13 cellular contexts compared by ENCODE assay signal in the genomic region with DNA sequence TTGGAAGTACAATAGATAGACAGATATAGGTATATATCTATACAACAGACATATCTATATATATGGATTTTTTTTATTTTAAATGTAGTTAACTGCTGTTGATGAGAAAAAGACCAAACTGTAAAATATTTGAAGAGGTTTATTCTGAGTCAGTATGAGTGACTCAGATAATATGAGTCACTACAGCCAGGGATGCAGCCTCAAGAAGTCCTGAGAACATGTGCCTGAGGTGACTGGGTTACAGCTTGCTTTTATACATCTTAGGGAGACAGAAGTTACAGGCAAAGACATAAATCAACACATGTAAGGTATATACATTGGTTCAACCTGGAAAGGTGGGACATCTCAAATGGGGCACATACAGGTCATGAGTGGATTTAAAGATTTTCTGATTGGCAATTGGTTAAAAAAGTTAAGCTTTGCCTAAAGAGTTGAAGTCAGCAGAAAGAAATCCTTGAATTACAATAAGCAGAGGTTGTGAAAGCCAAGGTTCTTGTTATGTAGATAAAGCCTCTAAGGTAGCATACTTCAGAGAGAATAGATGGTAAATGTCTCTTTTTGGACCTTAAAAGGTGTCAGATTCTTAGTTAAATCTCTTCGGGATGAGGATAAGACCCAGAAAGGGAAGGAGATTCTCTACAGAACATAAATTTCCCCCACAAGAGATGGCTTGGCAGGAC.
DNase-seq lines count a peak whose midpoint lies in the region; ATAC-seq and TF ChIP-seq lines count a peak whose summit lies in the region.
"Had no signal": no experiment of that assay in that cellular context is flagged by ENCODE, and none has a peak within 500 bp of the region (broad histone marks: within the 10 kb centered on the region; RNA-seq: fewer than 3 reads in every experiment).

No MANE protein-coding gene starts in this region.

- H3K4me3 Mint-ChIP-seq in activated CD8-positive, alpha-beta memory T cell treated with anti-CD3 and anti-CD28 coated beads, Interleukin-2, amount 10 ng/mL, durations not matched to agents 7 days and 5 days: no peak overlapping the region

- POLR2A ChIA-PET in BJ (lab: Charles Lee): no interaction called here

- H3K79me2 ChIP-seq in mammary epithelial cell (ENCODE audit: insufficient read depth, low read length): no peaks in the 10 kb centered on the region

- H3K4me1 ChIP-seq in mammary epithelial cell (ENCODE audit: insufficient read depth, low read length): peaks cover 5% of the 10 kb centered on the region

- H3K36me3 ChIP-seq in BJ (ENCODE audit: control insufficient read depth, insufficient read depth, low read length) (no peaks in the 10 kb centered on the region), mammary epithelial cell (ENCODE audit: insufficient read depth, low read length) (no peaks in the 10 kb centered on the region)

- TF ChIP-seq CTCF in BJ (IDR thresholded peaks at IDR 0.05; ENCODE audit: insufficient read depth, low read depth, low read length): no peak
- TF ChIP-seq CTCF in mammary epithelial cell (conservative IDR thresholded peaks at IDR 0.05 in 1 of 2, IDR thresholded peaks at IDR 0.05 in 1 of 2; ENCODE audit: extremely low read depth in 1 of 2, insufficient read depth in 1 of 2, low read depth in 1 of 2, low read length in 2 of 2): no peak

- no peak overlapping the region for H3K9ac ChIP-seq in mammary epithelial cell (ENCODE audit: insufficient read depth, low read length)

- no peak overlapping the region for H3K4me2 ChIP-seq in mammary epithelial cell (ENCODE audit: insufficient read depth, low read depth, low read length)
- H3K4me2 ChIP-seq: PC-9 had no signal

- no peaks in the 10 kb centered on the region for H3K4me1 Mint-ChIP-seq in activated CD8-positive, alpha-beta memory T cell treated with anti-CD3 and anti-CD28 coated beads, Interleukin-2, amount 10 ng/mL, durations not matched to agents 7 days and 5 days

- no peaks in the 10 kb centered on the region for H3K9me3 ChIP-seq in mammary epithelial cell (replicated peaks; ENCODE audit: insufficient read depth, low read length)

- WGBS in mammary epithelial cell (ENCODE audit: low coverage, missing lambda C conversion rate): 100% methylated on average over 1 of the region's 1 CpG

- DNase-seq in BJ (ENCODE audit: low read depth): peak; percentile 32
- DNase-seq in HS-5 (ENCODE audit: low read depth): peak; percentile 67
- peak; percentile 73 for DNase-seq in mammary epithelial cell
- DNase-seq in iPS-NIHi7 (ENCODE audit: extremely low spot score): peak; percentile 17
- DNase-seq in pons (ENCODE audit: low spot score): no peak
- DNase-seq in activated CD8-positive, alpha-beta memory T cell treated with anti-CD3 and anti-CD28 coated beads, Interleukin-2, amount 10 ng/mL, durations not matched to agents 7 days and 5 days: no peak
- DNase-seq in NCI-H1048 (lab: John Stamatoyannopoulos, UW): no peak
- DNase-seq in Ammon's horn (ENCODE audit: low spot score): no peak
- DNase-seq: activated CD4-positive, CD25-positive, alpha-beta regulatory T cell; activated naive CD4-positive, alpha-beta T cell treated with Interleukin-2 at 50 U/mL for 16 hours; DND-41; PC-9 had no signal

- BruUV-seq in mammary epithelial cell (replicated peaks; lab: Mats Ljungman, UMichigan): no TSS peak

- H3K27ac Mint-ChIP-seq in activated CD8-positive, alpha-beta memory T cell treated with anti-CD3 and anti-CD28 coated beads, Interleukin-2, amount 10 ng/mL, durations not matched to agents 7 days and 5 days: no peak overlapping the region

- dilution Hi-C loops in mammary epithelial cell (cut with HindIII; ENCODE audit: low sequenced_read_pairs): no loop called here

- intact Hi-C loops in mammary epithelial cell (cut with micrococcal nuclease): no loop called here

- H3K36me3 Mint-ChIP-seq in activated CD8-positive, alpha-beta memory T cell treated with anti-CD3 and anti-CD28 coated beads, Interleukin-2, amount 10 ng/mL, durations not matched to agents 7 days and 5 days: no peaks in the 10 kb centered on the region

- CTCF ChIA-PET in BJ (lab: Yijun Ruan, JAX) (no interaction called here), mammary epithelial cell (lab: Charles Lee; ENCODE audit: low non-redundant PET) (interaction anchor here (0.5 kb wide), 1 partner anchor 298 kb away, joined by 5 read pairs; no protein-coding TSS in a partner anchor)
- CTCF ChIA-PET in activated CD8-positive, alpha-beta memory T cell treated with anti-CD3 and anti-CD28 coated beads, Interleukin-2, amount 10 ng/mL, durations not matched to agents 7 days and 5 days (lab: Charles Lee): no interaction called here

- no peaks in the 10 kb centered on the region for H3K9me3 Mint-ChIP-seq in activated CD8-positive, alpha-beta memory T cell treated with anti-CD3 and anti-CD28 coated beads, Interleukin-2, amount 10 ng/mL, durations not matched to agents 7 days and 5 days (ENCODE audit: low read depth)

- H3K4me3 ChIP-seq in BJ (ENCODE audit: low read depth, low read length) (no peak overlapping the region), mammary epithelial cell (replicated peaks in 1 of 3; ENCODE audit: insufficient read depth in 1 of 3, low read depth in 2 of 3, low read length in 3 of 3) (no peak overlapping the region)
- H3K4me3 ChIP-seq: PC-9 had no signal

- H3K27me3 Mint-ChIP-seq in activated CD8-positive, alpha-beta memory T cell treated with anti-CD3 and anti-CD28 coated beads, Interleukin-2, amount 10 ng/mL, durations not matched to agents 7 days and 5 days: peaks cover 11% of the 10 kb centered on the region

- in situ Hi-C loops in mammary epithelial cell (cut with MboI; ENCODE audit: low sequenced_read_pairs in 2 of 2): no loop called here

- H3K27ac ChIP-seq in mammary epithelial cell (ENCODE audit: insufficient read depth, low read depth, low read length): no peak overlapping the region
- H3K27ac ChIP-seq: HL-60, PC-9 had no signal

- no peak for ATAC-seq in activated CD8-positive, alpha-beta memory T cell treated with anti-CD3 and anti-CD28 coated beads, Interleukin-2, amount 10 ng/mL, durations not matched to agents 7 days and 5 days

- H4K20me1 ChIP-seq in mammary epithelial cell (ENCODE audit: insufficient read depth, low read length): no peaks in the 10 kb centered on the region

- H3K27me3 ChIP-seq in BJ (ENCODE audit: control insufficient read depth, insufficient read depth, low read length) (no peaks in the 10 kb centered on the region), mammary epithelial cell (ENCODE audit: insufficient read depth, low read length) (no peaks in the 10 kb centered on the region)

- H2AFZ ChIP-seq in mammary epithelial cell (ENCODE audit: low read depth, low read length): no peak overlapping the region
- H2AFZ ChIP-seq: PC-9 had no signal

Comparison
In these comparisons a context has a peak if more than half of its experiments do, and no peak if none do; other contexts are left out.
1. DNase-seq: peak in BJ (single experiment), HS-5 (single experiment), mammary epithelial cell (single experiment) and iPS-NIHi7 (single experiment); none in pons (single experiment), activated CD8-positive, alpha-beta memory T cell treated with anti-CD3 and anti-CD28 coated beads, Interleukin-2, amount 10 ng/mL, durations not matched to agents 7 days and 5 days (single experiment), NCI-H1048 (single experiment) and Ammon's horn (single experiment).